8 cellular contexts compared by ENCODE assay signal in genomic region chr1:23452011-23452411, GRCh38. TPM values are rescaled to one million over a fixed set of nuclear protein-coding genes. Genes with fewer than 3 reads are reported as not detected.
DNase-seq lines count a peak whose midpoint lies in the region; ATAC-seq and TF ChIP-seq lines count a peak whose summit lies in the region.

No MANE protein-coding gene starts in this region.

- H3K36me3 ChIP-seq in IMR-90 (ENCODE audit: control insufficient read depth, insufficient read depth, low read length) (peaks cover 40% of the 10 kb centered on the region; the same call in 1 of the 2 replicates), vagina (peaks cover 0 to 9% of the 10 kb centered on the region in 2 donors)

- H3K4me3 ChIP-seq in IMR-90 (ENCODE audit: insufficient read depth, low read depth, low read length) (no peak overlapping the region), vagina (no peak overlapping the region)

- peak; percentile 56 for ATAC-seq in IMR-90 (ENCODE audit: low read depth)

- H3K4me2 ChIP-seq in IMR-90 (ENCODE audit: low read depth, low read length), result no peak overlapping the region

- no peaks in the 10 kb centered on the region for H3K9me3 Mint-ChIP-seq in activated T-helper 2 cell treated with anti-CD3 and anti-CD28 coated beads, Interferon-gamma antibody, Interleukin-2, Interleukin-4, amounts not matched to agents 10 μg/mL and 5 μg/mL and 100 μg/mL, durations not matched to agents 14 hours and 24 hours and 36 hours

- TF ChIP-seq CTCF in IMR-90 (conservative IDR thresholded peaks at IDR 0.05; ENCODE audit: low read depth, low read length), result no peak
- TF ChIP-seq CTCF in vagina (IDR thresholded peaks at IDR 0.05), result no peak

- H4K91ac ChIP-seq in IMR-90 (ENCODE audit: insufficient read depth, low read depth, low read length), result no peak overlapping the region

- no peak for TF ChIP-seq POLR2A in IMR-90 (IDR thresholded peaks at IDR 0.05; ENCODE audit: low read depth, low read length)
- TF ChIP-seq POLR2A in vagina (IDR thresholded peaks at IDR 0.05), result no peak

- CTCF ChIA-PET in IMR-90 (lab: Yijun Ruan, JAX), result interaction anchor here (0.6 kb wide), 1 partner anchor 279 kb away, joined by 4 read pairs; no protein-coding TSS in a partner anchor

- in situ Hi-C loops in IMR-90 (cut with MboI; ENCODE audit: low sequenced_read_pairs), result no loop called here

- no peak for TF ChIP-seq RAD21 in IMR-90 (IDR thresholded peaks at IDR 0.05; ENCODE audit: low read length)

- no peak overlapping the region for H3K4me3 Mint-ChIP-seq in activated T-helper 2 cell treated with anti-CD3 and anti-CD28 coated beads, Interferon-gamma antibody, Interleukin-2, Interleukin-4, amounts not matched to agents 10 μg/mL and 5 μg/mL and 100 μg/mL, durations not matched to agents 14 hours and 24 hours and 36 hours (ENCODE audit: low read depth)

- peaks cover 9% of the 10 kb centered on the region; the same call in 1 of the 2 replicates for H3K9me1 ChIP-seq in IMR-90 (ENCODE audit: insufficient read depth, low read length)

- H3K9me3 ChIP-seq in IMR-90 (ENCODE audit: control insufficient read depth, insufficient read depth, low read length), result no peaks in the 10 kb centered on the region
- H3K9me3 ChIP-seq in vagina, result no peaks in the 10 kb centered on the region

- H3K14ac ChIP-seq in IMR-90 (replicated peaks; ENCODE audit: low read depth, low read length), result no peak overlapping the region

- H3K4me1 ChIP-seq in IMR-90 (ENCODE audit: control insufficient read depth, insufficient read depth, low read length) (peaks cover 5% of the 10 kb centered on the region; the same call in 1 of the 2 replicates), vagina (peaks cover 60% of the 10 kb centered on the region)

- no peak overlapping the region for H3K23ac ChIP-seq in IMR-90 (ENCODE audit: low read depth, low read length)

- peaks cover 19% of the 10 kb centered on the region for H3K27me3 Mint-ChIP-seq in activated T-helper 2 cell treated with anti-CD3 and anti-CD28 coated beads, Interferon-gamma antibody, Interleukin-2, Interleukin-4, amounts not matched to agents 10 μg/mL and 5 μg/mL and 100 μg/mL, durations not matched to agents 14 hours and 24 hours and 36 hours (ENCODE audit: low read depth)

- no peak overlapping the region for H4K8ac ChIP-seq in IMR-90 (ENCODE audit: low read depth in 2 of 2, low read length in 2 of 2)

- no peak overlapping the region for H2AFZ ChIP-seq in IMR-90 (replicated peaks; ENCODE audit: low read length, poor library complexity)

- H3K36me3 Mint-ChIP-seq in activated T-helper 2 cell treated with anti-CD3 and anti-CD28 coated beads, Interferon-gamma antibody, Interleukin-2, Interleukin-4, amounts not matched to agents 10 μg/mL and 5 μg/mL and 100 μg/mL, durations not matched to agents 14 hours and 24 hours and 36 hours (ENCODE audit: low read depth), result no peaks in the 10 kb centered on the region

- DNase-seq in AG08395 (ENCODE audit: low spot score) (peak; percentile 39), IMR-90 (peak; percentile 33), iPS-NIHi11 (ENCODE audit: low spot score) (peak; percentile 59), vagina (ENCODE audit: extremely low spot score in 2 of 2) (no peak), SW 1271 (lab: John Stamatoyannopoulos, UW) (no peak), middle frontal gyrus (ENCODE audit: extremely low spot score, low spot score) (no peak)
- DNase-seq in activated CD4-positive, alpha-beta T cell treated with anti-CD3 and anti-CD28 coated beads, Interleukin-2, amount 50 U/mL, for 48 hours, result peak; percentile 6 to 11
- no peak for DNase-seq in activated T-helper 2 cell treated with anti-CD3 and anti-CD28 coated beads, Interferon-gamma antibody, Interleukin-2, Interleukin-4, amounts not matched to agents 10 μg/mL and 5 μg/mL and 100 μg/mL, durations not matched to agents 14 hours and 24 hours and 36 hours (ENCODE audit: low spot score)

- no peak overlapping the region for H3K56ac ChIP-seq in IMR-90 (ENCODE audit: extremely low read depth, insufficient read depth, low read length)

- no peaks in the 10 kb centered on the region for H3K27me3 ChIP-seq in IMR-90 (ENCODE audit: control insufficient read depth, insufficient read depth, low read length)
- no peaks in the 10 kb centered on the region for H3K27me3 ChIP-seq in vagina

- no peaks in the 10 kb centered on the region for H4K20me1 ChIP-seq in IMR-90 (ENCODE audit: insufficient read depth, low read length)

- POLR2A ChIA-PET in IMR-90 (lab: Charles Lee; ENCODE audit: unreplicated experiment), result no interaction called here

- peaks cover 10% of the 10 kb centered on the region for H3K4me1 Mint-ChIP-seq in activated T-helper 2 cell treated with anti-CD3 and anti-CD28 coated beads, Interferon-gamma antibody, Interleukin-2, Interleukin-4, amounts not matched to agents 10 μg/mL and 5 μg/mL and 100 μg/mL, durations not matched to agents 14 hours and 24 hours and 36 hours (ENCODE audit: low read depth)

- 22% methylated on average over 1 of the region's 5 CpGs; no CpG with 5 or more reads in 1 of the 2 experiments for WGBS in IMR-90 (ENCODE audit: extremely low coverage in 2 of 2, insufficient read length in 1 of 2), 2 experiments

- H2BK5ac ChIP-seq in IMR-90 (ENCODE audit: low read depth, low read length, poor library complexity, severe bottlenecking), result no peak overlapping the region

- intact Hi-C loops in IMR-90 (cut with micrococcal nuclease), result no loop called here
- intact Hi-C loops in vagina (cut with DNase I), result no loop called here
- intact Hi-C loops in activated T-helper 2 cell treated with anti-CD3 and anti-CD28 coated beads, Interferon-gamma antibody, Interleukin-2, Interleukin-4, amounts not matched to agents 10 μg/mL and 5 μg/mL and 100 μg/mL, durations not matched to agents 14 hours and 24 hours and 36 hours (cut with micrococcal nuclease), result no loop called here

- no peak overlapping the region for H2AK5ac ChIP-seq in IMR-90 (ENCODE audit: low read depth, low read length)

- no peak overlapping the region for H4K5ac ChIP-seq in IMR-90 (ENCODE audit: low read depth, low read length)

- no peak overlapping the region for H3K27ac Mint-ChIP-seq in activated T-helper 2 cell treated with anti-CD3 and anti-CD28 coated beads, Interferon-gamma antibody, Interleukin-2, Interleukin-4, amounts not matched to agents 10 μg/mL and 5 μg/mL and 100 μg/mL, durations not matched to agents 14 hours and 24 hours and 36 hours

- H2AK9ac ChIP-seq in IMR-90 (replicated peaks; ENCODE audit: low read depth, low read length, poor library complexity), result no peak overlapping the region

- H3K18ac ChIP-seq in IMR-90 (ENCODE audit: low read depth, low read length), result no peak overlapping the region; the same call in 1 of the 2 replicates

- H2BK120ac ChIP-seq in IMR-90 (ENCODE audit: low read depth, low read length), result no peak overlapping the region

- no peak overlapping the region for H2BK15ac ChIP-seq in IMR-90 (ENCODE audit: low read depth, low read length)

- H3K9ac ChIP-seq in IMR-90 (ENCODE audit: low read depth, low read length), result no peak overlapping the region

- dilution Hi-C loops in IMR-90 (cut with HindIII; ENCODE audit: low sequenced_read_pairs, unreplicated experiment), result no loop called here

- H3K79me1 ChIP-seq in IMR-90 (ENCODE audit: low read depth in 1 of 2, low read length in 2 of 2), result no peaks in the 10 kb centered on the region; a peak in 1 of 4 replicates

- no peak overlapping the region for H2BK20ac ChIP-seq in IMR-90 (ENCODE audit: low read depth, low read length)

- H3K4ac ChIP-seq in IMR-90 (ENCODE audit: low read depth, low read length), result no peak overlapping the region

- BruUV-seq in IMR-90 (replicated peaks; lab: Mats Ljungman, UMichigan), result no TSS peak

- H3K27ac ChIP-seq in IMR-90 (ENCODE audit: insufficient read depth, low read length) (no peak overlapping the region), vagina (peak overlapping the region; percentile 74)

TF ChIP-seq in IMR-90, 13 proteins besides CTCF, POLR2A, EP300 and RAD21 (continues in another document):
- TF ChIP-seq MAFK (IDR thresholded peaks at IDR 0.05; ENCODE audit: low read depth, low read length), result no peak
- no peak for TF ChIP-seq RFX5 (IDR thresholded peaks at IDR 0.05; ENCODE audit: low read depth, low read length)
- no peak for TF ChIP-seq USF2 (IDR thresholded peaks at IDR 0.05; ENCODE audit: low read depth, low read length)
- TF ChIP-seq MXI1 (IDR thresholded peaks at IDR 0.05; ENCODE audit: borderline replicate concordance, low read depth, low read length), result no peak
- TF ChIP-seq CHD1 (IDR thresholded peaks at IDR 0.05; ENCODE audit: low read depth, low read length), result no peak
- TF ChIP-seq NFE2L2 (IDR thresholded peaks at IDR 0.05; ENCODE audit: low read depth, low read length), result no peak
- no peak for TF ChIP-seq CEBPB (IDR thresholded peaks at IDR 0.05; ENCODE audit: low read depth, low read length)
- TF ChIP-seq SMC3 (IDR thresholded peaks at IDR 0.05; ENCODE audit: low read depth, low read length), result no peak

RNA-seq across cellular contexts. Expression of gene TCEA3, which starts 27.5 kb away (rescaled TPM):
- total RNA-seq in IMR-90 (2012; rRNA removed) (3.0 and 3.3 TPM in 2 replicates), vagina (26.5 TPM)
- polyA plus RNA-seq in IMR-90 (2012; rRNA removed), result 5.4 and 6.3 TPM in 2 replicates
- polyA plus RNA-seq in IMR-90 (2012; cell fraction: cytosol; rRNA removed), result 3.4 and 5.3 TPM in 2 replicates
- 6.6 and 11.2 TPM in 2 replicates for polyA plus RNA-seq in IMR-90 (2012; cell fraction: nucleus; rRNA removed; ENCODE audit: low replicate concordance)
- total RNA-seq in activated T-helper 2 cell treated with anti-CD3 and anti-CD28 coated beads, Interferon-gamma antibody, Interleukin-2, Interleukin-4, amounts not matched to agents 10 μg/mL and 5 μg/mL and 100 μg/mL, durations not matched to agents 14 hours and 24 hours and 36 hours, result 3.3 and 5.6 TPM in 2 replicates

RNA-seq across cellular contexts. Expression of gene ASAP3, which starts 32.0 kb away (rescaled TPM):
- total RNA-seq in IMR-90 (2012; rRNA removed) (15.3 and 18.6 TPM in 2 replicates), vagina (79.1 TPM)
- polyA plus RNA-seq in IMR-90 (2012; rRNA removed), result 16.9 and 18.8 TPM in 2 replicates
- polyA plus RNA-seq in IMR-90 (2012; cell fraction: cytosol; rRNA removed), result 9.3 and 12.4 TPM in 2 replicates
- polyA plus RNA-seq in IMR-90 (2012; cell fraction: nucleus; rRNA removed; ENCODE audit: low replicate concordance), result 89.7 and 93.0 TPM in 2 replicates
- total RNA-seq in activated T-helper 2 cell treated with anti-CD3 and anti-CD28 coated beads, Interferon-gamma antibody, Interleukin-2, Interleukin-4, amounts not matched to agents 10 μg/mL and 5 μg/mL and 100 μg/mL, durations not matched to agents 14 hours and 24 hours and 36 hours, result 0.48 TPM in 1 of 2 replicates, not detected in the other

Comparison
In these comparisons a context has a peak if more than half of its experiments do, and no peak if none do; other contexts are left out.
1. DNase-seq: peak in AG08395 (single experiment), IMR-90 (single experiment), activated CD4-positive, alpha-beta T cell treated with anti-CD3 and anti-CD28 coated beads, Interleukin-2, amount 50 U/mL, for 48 hours (2 of 2) and iPS-NIHi11 (single experiment); none in vagina (0 of 2), activated T-helper 2 cell treated with anti-CD3 and anti-CD28 coated beads, Interferon-gamma antibody, Interleukin-2, Interleukin-4, amounts not matched to agents 10 μg/mL and 5 μg/mL and 100 μg/mL, durations not matched to agents 14 hours and 24 hours and 36 hours (single experiment), SW 1271 (0 of 2) and middle frontal gyrus (single experiment).
2. RNA of gene ASAP3, which starts 32.0 kb away (total RNA-seq): 79.1 TPM in vagina (single experiment) and 15.3 to 18.6 TPM in IMR-90; 0.48 TPM in activated T-helper 2 cell treated with anti-CD3 and anti-CD28 coated beads, Interferon-gamma antibody, Interleukin-2, Interleukin-4, amounts not matched to agents 10 μg/mL and 5 μg/mL and 100 μg/mL, durations not matched to agents 14 hours and 24 hours and 36 hours; every median in the first group is over 10 times any median in the second.